24 cellular contexts compared by ENCODE assay signal in the genomic region with DNA sequence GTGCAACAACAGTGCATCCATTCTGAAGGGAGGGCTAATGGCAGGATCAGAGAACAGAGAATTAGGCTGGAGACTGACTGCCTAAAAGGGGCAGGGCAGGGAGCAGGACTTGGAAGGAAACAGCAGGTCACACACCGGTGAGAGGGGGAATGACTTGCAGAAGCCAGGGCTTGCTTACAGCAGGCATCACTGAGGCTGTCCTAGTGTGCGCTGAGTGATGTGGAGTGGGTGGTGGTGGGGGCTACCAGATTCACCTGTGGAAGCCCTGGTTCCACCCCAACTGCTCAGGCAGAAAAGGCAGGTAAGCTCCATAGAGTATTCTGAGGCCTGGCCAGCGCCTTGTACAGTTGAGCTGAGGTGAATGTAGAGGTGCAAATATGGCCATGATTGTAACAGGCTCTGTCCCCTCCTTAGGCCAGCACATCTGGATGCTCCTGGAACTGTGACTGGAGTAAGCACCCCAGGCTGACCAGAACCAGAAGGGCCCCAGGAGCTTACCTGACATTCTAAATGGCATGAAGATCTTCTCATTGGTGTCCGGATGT. TPM values are rescaled to one million over a fixed set of nuclear protein-coding genes. Genes with fewer than 3 reads are reported as not detected.
A peak's percentile ranks its signal among the peaks of the same experiment; 100 is the strongest.
DNase-seq lines count a peak whose midpoint lies in the region; ATAC-seq and TF ChIP-seq lines count a peak whose summit lies in the region.
"Had no signal": no experiment of that assay in that cellular context is flagged by ENCODE, and none has a peak within 500 bp of the region (broad histone marks: within the 10 kb centered on the region; RNA-seq: fewer than 3 reads in every experiment).

No MANE protein-coding gene starts in this region.

- intact Hi-C loops in IMR-90 (cut with micrococcal nuclease) (loop anchor here (5.0 kb wide), 1 partner anchor 40 kb away; no protein-coding TSS in a partner anchor), right lobe of liver (cut with DNase I) (no loop called here), spleen (cut with DNase I; ENCODE audit: low total_unique reads) (no loop called here)

- H2AFZ ChIP-seq in IMR-90 (replicated peaks; ENCODE audit: low read length, poor library complexity) (no peak overlapping the region), hepatocyte (no peak overlapping the region)

- H3K14ac ChIP-seq in IMR-90 (replicated peaks; ENCODE audit: low read depth, low read length) = peak overlapping the region; percentile 10

- H2BK5ac ChIP-seq in IMR-90 (ENCODE audit: low read depth, low read length, poor library complexity, severe bottlenecking) = no peak overlapping the region

- POLR2A ChIA-PET in IMR-90 (lab: Charles Lee; ENCODE audit: unreplicated experiment) = no interaction called here

- H4K8ac ChIP-seq in IMR-90 (ENCODE audit: low read depth in 2 of 2, low read length in 2 of 2) = peak overlapping the region in 1 of 2 experiments; percentile 20; a peak in 1 of 4 replicates

- H3K27me3 ChIP-seq in IMR-90 (ENCODE audit: control insufficient read depth, insufficient read depth, low read length) (no peaks in the 10 kb centered on the region), hepatocyte (no peaks in the 10 kb centered on the region), right lobe of liver (no peaks in the 10 kb centered on the region), spleen (replicated peaks in 1 of 7) (no peaks in the 10 kb centered on the region)
- H3K27me3 ChIP-seq: MG63 had no signal

- ATAC-seq in IMR-90 (ENCODE audit: low read depth) = no peak
- peak; percentile 8 to 35 (median 31) for ATAC-seq in right lobe of liver
- ATAC-seq: CD8-positive, alpha-beta T cell had no signal

- no peak overlapping the region for H3K4me3 ChIP-seq in IMR-90 (ENCODE audit: insufficient read depth, low read depth, low read length)
- H3K4me3 ChIP-seq in hepatocyte = no peak overlapping the region
- H3K4me3 ChIP-seq in right lobe of liver = no peak overlapping the region
- H3K4me3 ChIP-seq in spleen = no peak overlapping the region
- H3K4me3 ChIP-seq: MG63, SK-N-MC had no signal

- H3K9me1 ChIP-seq in IMR-90 (ENCODE audit: insufficient read depth, low read length) = peaks cover 12% of the 10 kb centered on the region

- 83% methylated on average over 3 of the region's 4 CpGs; no CpG with 5 or more reads in 1 of the 2 experiments for WGBS in IMR-90 (ENCODE audit: extremely low coverage in 2 of 2, insufficient read length in 1 of 2), 2 experiments
- 93% methylated on average over 4 of the region's 4 CpGs for WGBS in hepatocyte (ENCODE audit: low lambda C conversion rate, missing lambda C conversion rate)
- WGBS in right lobe of liver (ENCODE audit: insufficient coverage, low coverage, low lambda C conversion rate, missing lambda C conversion rate) = 77% methylated on average over 3 of the region's 4 CpGs
- WGBS in spleen, 5 donors = 84 to 95% (median 90%) methylated on average over 4 of the region's 4 CpGs

- no peak overlapping the region for H4K5ac ChIP-seq in IMR-90 (ENCODE audit: low read depth, low read length)

- peak overlapping the region; percentile 12; the same call in 1 of the 2 replicates for H2AK5ac ChIP-seq in IMR-90 (ENCODE audit: low read depth, low read length)

- TF ChIP-seq POLR2A in IMR-90 (IDR thresholded peaks at IDR 0.05; ENCODE audit: low read depth, low read length) (no peak), right lobe of liver (IDR thresholded peaks at IDR 0.05) (no peak), spleen (IDR thresholded peaks at IDR 0.05) (no peak)

- peaks cover 0 to 8% of the 10 kb centered on the region in 2 experiments; a peak in 2 of 4 replicates for H3K79me1 ChIP-seq in IMR-90 (ENCODE audit: low read depth in 1 of 2, low read length in 2 of 2)

- H3K9me3 Mint-ChIP-seq in progenitor cell of endocrine pancreas (ENCODE audit: low read depth) = no peaks in the 10 kb centered on the region
- H3K9me3 Mint-ChIP-seq: CD8-positive, alpha-beta T cell; H9 had no signal

- H3K79me2 ChIP-seq in hepatocyte = no peaks in the 10 kb centered on the region

- H3K4me1 Mint-ChIP-seq in progenitor cell of endocrine pancreas (ENCODE audit: low read depth) = peaks cover 17% of the 10 kb centered on the region
- H3K4me1 Mint-ChIP-seq: B cell had no signal

- H3K4ac ChIP-seq in IMR-90 (ENCODE audit: low read depth, low read length) = peak overlapping the region; percentile 55

- no peak overlapping the region for H3K4me3 Mint-ChIP-seq in progenitor cell of endocrine pancreas (ENCODE audit: low read depth)
- H3K4me3 Mint-ChIP-seq: B cell; CD8-positive, alpha-beta T cell; H9 had no signal

- H3K9ac ChIP-seq in IMR-90 (ENCODE audit: low read depth, low read length) = no peak overlapping the region; the same call in 1 of the 2 replicates

- H3K27ac ChIP-seq in IMR-90 (ENCODE audit: insufficient read depth, low read length) (no peak overlapping the region), hepatocyte (peak overlapping the region; percentile 85), right lobe of liver (peak overlapping the region in 2 of 3 donors; percentile 8 to 58), spleen (no peak overlapping the region)
- H3K27ac ChIP-seq: C4-2B, RWPE1, SK-N-MC had no signal

- H4K20me1 ChIP-seq in IMR-90 (ENCODE audit: insufficient read depth, low read length) (no peaks in the 10 kb centered on the region; the same call in 1 of the 2 replicates), hepatocyte (ENCODE audit: insufficient read depth, poor library complexity, severe bottlenecking) (no peaks in the 10 kb centered on the region)

- no peaks in the 10 kb centered on the region for H3K9me2 ChIP-seq in hepatocyte (replicated peaks; ENCODE audit: insufficient read depth)

- H3K4me1 ChIP-seq in IMR-90 (ENCODE audit: control insufficient read depth, insufficient read depth, low read length) (peaks cover 15% of the 10 kb centered on the region), hepatocyte (ENCODE audit: insufficient read depth) (peaks cover 15% of the 10 kb centered on the region), right lobe of liver (peaks cover 0 to 32% (median 8%) of the 10 kb centered on the region in 4 donors), spleen (no peaks in the 10 kb centered on the region)

- H3K36me3 ChIP-seq in IMR-90 (ENCODE audit: control insufficient read depth, insufficient read depth, low read length) (peaks cover 2% of the 10 kb centered on the region; the same call in 1 of the 2 replicates), hepatocyte (replicated peaks; ENCODE audit: insufficient read depth, low read depth) (no peaks in the 10 kb centered on the region), right lobe of liver (peaks cover 0 to 9% (median 0%) of the 10 kb centered on the region in 4 donors), spleen (peaks cover 0 to 58% (median 5%) of the 10 kb centered on the region in 6 donors)
- H3K36me3 ChIP-seq: MG63 had no signal

- no peaks in the 10 kb centered on the region for H3K27me3 Mint-ChIP-seq in progenitor cell of endocrine pancreas
- H3K27me3 Mint-ChIP-seq: B cell had no signal

- no peak overlapping the region for H2BK15ac ChIP-seq in IMR-90 (ENCODE audit: low read depth, low read length)

- peak overlapping the region; percentile 56; the same call in 1 of the 2 replicates for H3K18ac ChIP-seq in IMR-90 (ENCODE audit: low read depth, low read length)

- no peak overlapping the region; the same call in 1 of the 2 replicates for H2BK20ac ChIP-seq in IMR-90 (ENCODE audit: low read depth, low read length)

- peaks cover 6% of the 10 kb centered on the region for H3K36me3 Mint-ChIP-seq in progenitor cell of endocrine pancreas (ENCODE audit: insufficient read depth)

- in situ Hi-C loops in IMR-90 (cut with MboI; ENCODE audit: low sequenced_read_pairs) = no loop called here

- dilution Hi-C loops in IMR-90 (cut with HindIII; ENCODE audit: low sequenced_read_pairs, unreplicated experiment) = no loop called here

- H3K27ac Mint-ChIP-seq in progenitor cell of endocrine pancreas = peak overlapping the region; percentile 87
- H3K27ac Mint-ChIP-seq: B cell; CD8-positive, alpha-beta T cell had no signal

- no peak for TF ChIP-seq RAD21 in IMR-90 (IDR thresholded peaks at IDR 0.05; ENCODE audit: low read length)

- peak overlapping the region; percentile 3; the same call in 1 of the 2 replicates for H4K91ac ChIP-seq in IMR-90 (ENCODE audit: insufficient read depth, low read depth, low read length)

- H3K23ac ChIP-seq in IMR-90 (ENCODE audit: low read depth, low read length) = peak overlapping the region; percentile 4; the same call in 1 of the 2 replicates

- CTCF ChIA-PET in IMR-90 (lab: Yijun Ruan, JAX) = no interaction called here

- peak overlapping the region; percentile 47 for H2BK120ac ChIP-seq in IMR-90 (ENCODE audit: low read depth, low read length)

- no peak overlapping the region for H3K56ac ChIP-seq in IMR-90 (ENCODE audit: extremely low read depth, insufficient read depth, low read length)

- TF ChIP-seq CTCF in IMR-90 (conservative IDR thresholded peaks at IDR 0.05; ENCODE audit: low read depth, low read length) (no peak), hepatocyte (IDR thresholded peaks at IDR 0.05; ENCODE audit: poor library complexity) (no peak), right lobe of liver (IDR thresholded peaks at IDR 0.05) (no peak), progenitor cell of endocrine pancreas (IDR thresholded peaks at IDR 0.05; ENCODE audit: unreplicated experiment) (no peak), spleen (IDR thresholded peaks at IDR 0.05 in 8 of 11, conservative IDR thresholded peaks at IDR 0.05 in 3 of 11) (no peak)

- H3K9me3 ChIP-seq in IMR-90 (ENCODE audit: control insufficient read depth, insufficient read depth, low read length) = no peaks in the 10 kb centered on the region
- no peaks in the 10 kb centered on the region for H3K9me3 ChIP-seq in hepatocyte (ENCODE audit: low read depth)
- no peaks in the 10 kb centered on the region for H3K9me3 ChIP-seq in right lobe of liver
- H3K9me3 ChIP-seq in spleen = no peaks in the 10 kb centered on the region
- H3K9me3 ChIP-seq: Caco-2, MG63 had no signal

- no TSS peak for BruUV-seq in IMR-90 (replicated peaks; lab: Mats Ljungman, UMichigan)

- peak overlapping the region; percentile 23 for H2AK9ac ChIP-seq in IMR-90 (replicated peaks; ENCODE audit: low read depth, low read length, poor library complexity)

- H3K4me2 ChIP-seq in IMR-90 (ENCODE audit: low read depth, low read length) (no peak overlapping the region), hepatocyte (no peak overlapping the region)

- DNase-seq in IMR-90 (no peak), hepatocyte (ENCODE audit: low spot score) (no peak), right lobe of liver (no peak), progenitor cell of endocrine pancreas (ENCODE audit: low spot score, unreplicated experiment) (no peak), NCI-H1105 (lab: John Stamatoyannopoulos, UW) (no peak), spleen (no peak), GM03348 (ENCODE audit: low spot score) (no peak)
- DNase-seq: Caco-2; CD8-positive, alpha-beta T cell; DMS79 treated with DMSO at 0.1 percent for 48 hours; GF-D8; H9; KG1; MG63; NCI-H1694 treated with DMSO at 0.1 percent for 48 hours; NCI-H2081; NCI-H2227 treated with DMSO at 0.1 percent for 48 hours; NCI-H510A; NCI-H69; SHP77 treated with DMSO at 0.1 percent for 48 hours had no signal

RNA-seq across cellular contexts. Expression of a gene that starts 49.4 kb away (rescaled TPM):
- total RNA-seq in IMR-90 (2012; rRNA removed) (8.3 and 8.6 TPM in 2 replicates), hepatocyte (25.7 and 34.6 TPM in 2 replicates), right lobe of liver (10 to 100 TPM; 33.1 to 73.4 (median 56.6) TPM), progenitor cell of endocrine pancreas (33.1 and 36.0 TPM in 2 replicates), spleen (10 to 100 TPM; 18.8 to 41.4 (median 29.0) TPM)
- polyA plus RNA-seq in IMR-90 (2012; rRNA removed) (14.3 and 17.0 TPM in 2 replicates), hepatocyte (25.8 and 26.1 TPM in 2 replicates), spleen (1 to 10 TPM; 2.6 to 9.0 (median 5.4) TPM)
- polyA plus RNA-seq in IMR-90 (2012; cell fraction: cytosol; rRNA removed) = 7.1 and 7.6 TPM in 2 replicates
- 48.0 and 54.3 TPM in 2 replicates for polyA plus RNA-seq in IMR-90 (2012; cell fraction: nucleus; rRNA removed; ENCODE audit: low replicate concordance)

Comparison
In these comparisons a context has a peak if more than half of its experiments do, and no peak if none do; other contexts are left out.
1. H3K27ac ChIP-seq: peak in hepatocyte (single experiment) and right lobe of liver (2 of 3); none in IMR-90 (single experiment) and spleen (0 of 8).